Comparison of ENCODE assay signal across 12 cellular contexts in the genomic region with DNA sequence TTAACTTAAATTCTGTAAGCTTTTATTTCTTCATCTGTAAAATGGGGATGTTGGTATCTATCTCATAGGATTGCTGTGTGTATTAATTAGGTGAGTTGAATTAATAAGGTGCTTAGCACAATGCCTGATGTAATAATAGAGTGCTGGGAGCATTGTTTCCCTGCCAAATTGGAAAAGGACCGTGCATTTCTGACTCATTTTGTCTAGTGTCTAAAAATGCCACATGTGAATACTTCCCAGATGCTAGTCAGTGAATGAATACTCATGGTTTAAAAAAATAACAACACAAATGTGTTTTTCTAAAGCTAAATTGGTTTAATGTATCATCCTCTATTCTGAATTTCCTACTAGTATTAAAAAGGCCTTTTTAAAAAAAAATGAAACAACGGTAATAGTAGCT.
"Had no signal": no experiment of that assay in that cellular context is flagged by ENCODE, and none has a peak within 500 bp of the region (broad histone marks: within the 10 kb centered on the region; RNA-seq: fewer than 3 reads in every experiment).

No MANE protein-coding gene starts in this region.

- DNase-seq: activated CD4-positive, alpha-beta T cell treated with anti-CD3 and anti-CD28 coated beads, Interleukin-2, amount 50 U/mL, for 48 hours; activated naive CD4-positive, alpha-beta T cell treated with Interleukin-2 at 50 U/mL for 16 hours; anterior cingulate cortex; erythroblast; naive thymus-derived CD4-positive, alpha-beta T cell; pancreas; sigmoid colon; stimulated activated CD4-positive, alpha-beta T cell treated with anti-CD3 and anti-CD28 coated beads, Interleukin-2, amount 100 ng/mL, for 24 hours had no signal

- H3K36me3 Mint-ChIP-seq: stimulated activated effector memory CD8-positive, alpha-beta T cell treated with anti-CD3 and anti-CD28 coated beads, Interleukin-12 subunit alpha, Interleukin-12 subunit beta, amount 100 ng/mL, for 72 hours had no signal

- H3K4me3 ChIP-seq: cardiac muscle cell, pancreas, sigmoid colon had no signal

- H3K27ac Mint-ChIP-seq: activated T-helper 17 cell treated with anti-CD3 and anti-CD28 coated beads, Interleukin-2, amount 50 U/mL, for 72 hours; naive thymus-derived CD4-positive, alpha-beta T cell; stimulated activated effector memory CD8-positive, alpha-beta T cell treated with anti-CD3 and anti-CD28 coated beads, Interleukin-12 subunit alpha, Interleukin-12 subunit beta, amount 100 ng/mL, for 72 hours had no signal

- H3K27ac ChIP-seq: cardiac muscle cell, pancreas, sigmoid colon, VCaP had no signal

- FAIRE-seq: pancreas had no signal

- H3K4me3 Mint-ChIP-seq: activated T-helper 17 cell treated with anti-CD3 and anti-CD28 coated beads, Interleukin-2, amount 50 U/mL, for 72 hours; naive thymus-derived CD4-positive, alpha-beta T cell; stimulated activated effector memory CD8-positive, alpha-beta T cell treated with anti-CD3 and anti-CD28 coated beads, Interleukin-12 subunit alpha, Interleukin-12 subunit beta, amount 100 ng/mL, for 72 hours had no signal

- H3K4me1 Mint-ChIP-seq: activated T-helper 17 cell treated with anti-CD3 and anti-CD28 coated beads, Interleukin-2, amount 50 U/mL, for 72 hours; stimulated activated effector memory CD8-positive, alpha-beta T cell treated with anti-CD3 and anti-CD28 coated beads, Interleukin-12 subunit alpha, Interleukin-12 subunit beta, amount 100 ng/mL, for 72 hours had no signal

- H3K9me3 Mint-ChIP-seq: activated T-helper 17 cell treated with anti-CD3 and anti-CD28 coated beads, Interleukin-2, amount 50 U/mL, for 72 hours had no signal

- H3K4me1 ChIP-seq: pancreas, sigmoid colon had no signal

- H3K9me3 ChIP-seq: pancreas, sigmoid colon had no signal

- H3K27me3 ChIP-seq: cardiac muscle cell, pancreas, sigmoid colon had no signal

- H3K36me3 ChIP-seq: cardiac muscle cell, pancreas, sigmoid colon had no signal
